ENCODE assay signal across 1 cellular context in genomic region chr14:69690042-69690441, GRCh38.
TF ChIP-seq lines count a peak whose summit lies in the region.

No MANE protein-coding gene starts in this region.

TF ChIP-seq in HepG2, 621 proteins besides CTCF, POLR2A, EP300 and RAD21 (continued from another document and continues in another):
- peak; percentile 35; the same call in 1 of the 2 replicates for TF ChIP-seq ZBTB33 (CRISPR knock-in tag; IDR thresholded peaks at IDR 0.05)
- no peak for TF ChIP-seq JDP2 (CRISPR knock-in tag; IDR thresholded peaks at IDR 0.05; ENCODE audit: borderline replicate concordance)
- TF ChIP-seq STAG1 (CRISPR knock-in tag; IDR thresholded peaks at IDR 0.05) = 0 out of 2 replicates have a peak, but pooled peaks have one; percentile 8
- peak; percentile 57; the same call in 1 of the 2 replicates for TF ChIP-seq RERE (CRISPR knock-in tag; IDR thresholded peaks at IDR 0.05; ENCODE audit: low read depth)
- 0 out of 2 replicates have a peak, but pooled peaks have one; percentile 24 for TF ChIP-seq MNT (IDR thresholded peaks at IDR 0.05)
- TF ChIP-seq SIX1 (CRISPR knock-in tag; IDR thresholded peaks at IDR 0.05; ENCODE audit: borderline replicate concordance) = peak; percentile 59; the same call in 1 of the 2 replicates
- TF ChIP-seq BCL3 (CRISPR knock-in tag; IDR thresholded peaks at IDR 0.05) = no peak
- TF ChIP-seq XRCC5 (optimal IDR thresholded peaks at IDR 0.05; ENCODE audit: low read length) = peak; percentile 49
- peak; percentile 77; the same call in 1 of the 2 replicates for TF ChIP-seq KDM1A (CRISPR knock-in tag; IDR thresholded peaks at IDR 0.05)
- TF ChIP-seq KAT8 (CRISPR knock-in tag; IDR thresholded peaks at IDR 0.05) = peak; percentile 32; the same call in 1 of the 2 replicates
- peak; percentile 58; the same call in 1 of the 2 replicates for TF ChIP-seq MIER3 (CRISPR knock-in tag; IDR thresholded peaks at IDR 0.05; ENCODE audit: borderline replicate concordance)
- peak; percentile 67 for TF ChIP-seq SKIL (CRISPR knock-in tag; IDR thresholded peaks at IDR 0.05; ENCODE audit: borderline replicate concordance)
- TF ChIP-seq TEAD3 (CRISPR knock-in tag; optimal IDR thresholded peaks at IDR 0.05; ENCODE audit: borderline replicate concordance) = peak; percentile 73
- peak; percentile 36 for TF ChIP-seq YY1 (IDR thresholded peaks at IDR 0.05; ENCODE audit: insufficient read depth, insufficient replicate concordance, low read depth, low read length)
- peak; percentile 83 for TF ChIP-seq HDAC1 (CRISPR knock-in tag; IDR thresholded peaks at IDR 0.05)
- no peak for TF ChIP-seq FOSL1 (CRISPR knock-in tag; IDR thresholded peaks at IDR 0.05; ENCODE audit: borderline replicate concordance)
- TF ChIP-seq FOXO1 (CRISPR knock-in tag; IDR thresholded peaks at IDR 0.05) = peak; percentile 92
- no peak for TF ChIP-seq CENPX (CRISPR knock-in tag; IDR thresholded peaks at IDR 0.05)
- 0 out of 2 replicates have a peak, but pooled peaks have one; percentile 17 for TF ChIP-seq ZBTB43 (CRISPR knock-in tag; conservative IDR thresholded peaks at IDR 0.05)
- no peak for TF ChIP-seq GABPA (IDR thresholded peaks at IDR 0.05; ENCODE audit: low read depth, low read length)
- TF ChIP-seq GABPA (CRISPR knock-in tag; IDR thresholded peaks at IDR 0.05; ENCODE audit: low read depth) = 0 out of 2 replicates have a peak, but pooled peaks have one; percentile 17
- TF ChIP-seq HOXA3 (CRISPR knock-in tag; IDR thresholded peaks at IDR 0.05) = peak; percentile 77
- TF ChIP-seq ZNF12 (CRISPR knock-in tag; IDR thresholded peaks at IDR 0.05) = peak; percentile 89
- TF ChIP-seq NFYB (CRISPR knock-in tag; IDR thresholded peaks at IDR 0.05) = no peak
- TF ChIP-seq ZNF496 (CRISPR knock-in tag; IDR thresholded peaks at IDR 0.05; ENCODE audit: insufficient replicate concordance) = no peak
- peak; percentile 74 for TF ChIP-seq ZFY (CRISPR knock-in tag; IDR thresholded peaks at IDR 0.05)
- peak; percentile 77; the same call in 1 of the 2 replicates for TF ChIP-seq SMYD3 (CRISPR knock-in tag; IDR thresholded peaks at IDR 0.05)
- no peak for TF ChIP-seq MTERF4 (CRISPR knock-in tag; IDR thresholded peaks at IDR 0.05)
- TF ChIP-seq NR2F1 (CRISPR knock-in tag; IDR thresholded peaks at IDR 0.05) = peak in 1 of 2 experiments; percentile 56; a peak in 1 of 4 replicates
- TF ChIP-seq CEBPB (IDR thresholded peaks at IDR 0.05; ENCODE audit: borderline replicate concordance, low read depth, low read length) = no peak
- no peak for TF ChIP-seq ATF3 (CRISPR knock-in tag; IDR thresholded peaks at IDR 0.05)
- TF ChIP-seq NRL (CRISPR knock-in tag; IDR thresholded peaks at IDR 0.05; ENCODE audit: borderline replicate concordance) = no peak
- no peak for TF ChIP-seq ZNF24 (IDR thresholded peaks at IDR 0.05)
- TF ChIP-seq ZNF782 (CRISPR knock-in tag; IDR thresholded peaks at IDR 0.05; ENCODE audit: borderline replicate concordance) = no peak
- TF ChIP-seq MAX (IDR thresholded peaks at IDR 0.05) = peak; percentile 84
- TF ChIP-seq MEF2D (CRISPR knock-in tag; IDR thresholded peaks at IDR 0.05) = peak; percentile 89
- TF ChIP-seq FIP1L1 (IDR thresholded peaks at IDR 0.05; ENCODE audit: borderline replicate concordance, insufficient read depth, low read depth, low read length) = no peak
- TF ChIP-seq NFKB2 (CRISPR knock-in tag; IDR thresholded peaks at IDR 0.05; ENCODE audit: borderline replicate concordance) = no peak
- peak; percentile 63 for TF ChIP-seq ZNF501 (CRISPR knock-in tag; IDR thresholded peaks at IDR 0.05)
- TF ChIP-seq PPARG (CRISPR knock-in tag; conservative IDR thresholded peaks at IDR 0.05) = peak; percentile 43; the same call in 1 of the 2 replicates
- peak; percentile 98 for TF ChIP-seq HNF4A (CRISPR knock-in tag; IDR thresholded peaks at IDR 0.05)
- TF ChIP-seq ZNF687 (CRISPR knock-in tag; IDR thresholded peaks at IDR 0.05) = peak; percentile 14; the same call in 1 of the 2 replicates
- no peak for TF ChIP-seq NFIB (CRISPR knock-in tag; IDR thresholded peaks at IDR 0.05; ENCODE audit: borderline replicate concordance)
- peak; percentile 95 for TF ChIP-seq GATAD2A (CRISPR knock-in tag; IDR thresholded peaks at IDR 0.05)
